1 cellular context compared by ENCODE assay signal in the genomic region with DNA sequence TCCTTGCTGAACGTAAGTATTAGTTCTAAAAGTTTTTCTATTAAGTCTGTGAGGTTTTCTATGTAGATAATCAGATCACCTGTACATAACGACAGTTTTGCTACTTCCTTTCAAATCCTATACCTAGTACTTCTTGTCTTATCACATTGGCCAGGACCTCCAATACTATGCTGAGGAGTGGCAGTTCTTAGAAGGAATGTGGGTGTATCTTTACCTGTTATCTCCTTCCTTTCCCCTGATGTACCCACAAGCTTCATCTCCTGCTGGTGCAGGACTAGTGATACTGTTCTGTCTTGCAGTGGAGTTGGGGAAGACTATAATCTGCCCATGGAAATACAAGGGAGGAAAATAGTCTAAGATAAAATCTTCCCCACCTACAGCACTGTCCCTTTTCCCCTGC.
TF ChIP-seq lines count a peak whose summit lies in the region.

No MANE protein-coding gene starts in this region.

TF ChIP-seq in K562, 482 proteins besides CTCF, POLR2A, EP300 and RAD21 (continued from another document):
- TF ChIP-seq, protein P1, sequence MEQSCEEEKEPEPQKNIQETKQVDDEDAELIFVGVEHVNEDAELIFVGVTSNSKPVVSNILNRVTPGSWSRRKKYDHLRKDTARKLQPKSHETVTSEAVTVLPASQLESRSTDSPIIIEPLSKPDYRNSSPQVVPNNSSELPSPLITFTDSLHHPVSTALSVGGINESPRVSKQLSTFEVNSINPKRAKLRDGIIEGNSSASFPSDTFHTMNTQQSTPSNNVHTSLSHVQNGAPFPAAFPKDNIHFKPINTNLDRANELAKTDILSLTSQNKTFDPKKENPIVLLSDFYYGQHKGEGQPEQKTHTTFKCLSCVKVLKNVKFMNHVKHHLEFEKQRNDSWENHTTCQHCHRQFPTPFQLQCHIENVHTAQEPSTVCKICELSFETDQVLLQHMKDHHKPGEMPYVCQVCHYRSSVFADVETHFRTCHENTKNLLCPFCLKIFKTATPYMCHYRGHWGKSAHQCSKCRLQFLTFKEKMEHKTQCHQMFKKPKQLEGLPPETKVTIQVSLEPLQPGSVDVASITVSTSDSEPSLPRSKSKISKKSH (CRISPR knock-in tag; IDR thresholded peaks at IDR 0.05), result no peak
- TF ChIP-seq HNRNPK (IDR thresholded peaks at IDR 0.05; ENCODE audit: low read depth, low read length, poor library complexity, severe bottlenecking), result no peak
- TF ChIP-seq, protein P2, sequence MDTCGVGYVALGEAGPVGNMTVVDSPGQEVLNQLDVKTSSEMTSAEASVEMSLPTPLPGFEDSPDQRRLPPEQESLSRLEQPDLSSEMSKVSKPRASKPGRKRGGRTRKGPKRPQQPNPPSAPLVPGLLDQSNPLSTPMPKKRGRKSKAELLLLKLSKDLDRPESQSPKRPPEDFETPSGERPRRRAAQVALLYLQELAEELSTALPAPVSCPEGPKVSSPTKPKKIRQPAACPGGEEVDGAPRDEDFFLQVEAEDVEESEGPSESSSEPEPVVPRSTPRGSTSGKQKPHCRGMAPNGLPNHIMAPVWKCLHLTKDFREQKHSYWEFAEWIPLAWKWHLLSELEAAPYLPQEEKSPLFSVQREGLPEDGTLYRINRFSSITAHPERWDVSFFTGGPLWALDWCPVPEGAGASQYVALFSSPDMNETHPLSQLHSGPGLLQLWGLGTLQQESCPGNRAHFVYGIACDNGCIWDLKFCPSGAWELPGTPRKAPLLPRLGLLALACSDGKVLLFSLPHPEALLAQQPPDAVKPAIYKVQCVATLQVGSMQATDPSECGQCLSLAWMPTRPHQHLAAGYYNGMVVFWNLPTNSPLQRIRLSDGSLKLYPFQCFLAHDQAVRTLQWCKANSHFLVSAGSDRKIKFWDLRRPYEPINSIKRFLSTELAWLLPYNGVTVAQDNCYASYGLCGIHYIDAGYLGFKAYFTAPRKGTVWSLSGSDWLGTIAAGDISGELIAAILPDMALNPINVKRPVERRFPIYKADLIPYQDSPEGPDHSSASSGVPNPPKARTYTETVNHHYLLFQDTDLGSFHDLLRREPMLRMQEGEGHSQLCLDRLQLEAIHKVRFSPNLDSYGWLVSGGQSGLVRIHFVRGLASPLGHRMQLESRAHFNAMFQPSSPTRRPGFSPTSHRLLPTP (IDR thresholded peaks at IDR 0.05; ENCODE audit: borderline replicate concordance, extremely low read depth, insufficient read length), result no peak
- TF ChIP-seq, protein P3, sequence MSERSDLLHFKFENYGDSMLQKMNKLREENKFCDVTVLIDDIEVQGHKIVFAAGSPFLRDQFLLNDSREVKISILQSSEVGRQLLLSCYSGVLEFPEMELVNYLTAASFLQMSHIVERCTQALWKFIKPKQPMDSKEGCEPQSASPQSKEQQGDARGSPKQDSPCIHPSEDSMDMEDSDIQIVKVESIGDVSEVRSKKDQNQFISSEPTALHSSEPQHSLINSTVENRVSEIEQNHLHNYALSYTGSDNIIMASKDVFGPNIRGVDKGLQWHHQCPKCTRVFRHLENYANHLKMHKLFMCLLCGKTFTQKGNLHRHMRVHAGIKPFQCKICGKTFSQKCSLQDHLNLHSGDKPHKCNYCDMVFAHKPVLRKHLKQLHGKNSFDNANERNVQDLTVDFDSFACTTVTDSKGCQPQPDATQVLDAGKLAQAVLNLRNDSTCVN (CRISPR knock-in tag; IDR thresholded peaks at IDR 0.05), result no peak
